ENCODE assay signal across 16 cellular contexts in genomic region chr14:79639638-79640037, GRCh38.
"Had no signal": no experiment of that assay in that cellular context is flagged by ENCODE, and none has a peak within 500 bp of the region (broad histone marks: within the 10 kb centered on the region; RNA-seq: fewer than 3 reads in every experiment).

No MANE protein-coding gene starts in this region.

- FAIRE-seq: colon, kidney had no signal

- H3K4me3 ChIP-seq: esophagus squamous epithelium, tibial artery, upper lobe of right lung, vagina had no signal

- DNase-seq: effector memory CD8-positive, alpha-beta T cell; esophagus squamous epithelium; foreskin fibroblast; kidney; left cardiac atrium; mesendoderm; naive thymus-derived CD4-positive, alpha-beta T cell; posterior cingulate gyrus; right cardiac atrium; stimulated activated CD4-positive, alpha-beta T cell treated with anti-CD3 and anti-CD28 coated beads, Interleukin-4, amount 100 ng/mL, for 1 hour; tibial artery; upper lobe of right lung had no signal

- H3K36me3 ChIP-seq: esophagus squamous epithelium, neutrophil, tibial artery, upper lobe of right lung, vagina had no signal

- H3K9me3 ChIP-seq: esophagus squamous epithelium, neutrophil, tibial artery, upper lobe of right lung, vagina had no signal

- ATAC-seq: effector memory CD8-positive, alpha-beta T cell; naive thymus-derived CD4-positive, alpha-beta T cell; right cardiac atrium; stimulated activated memory B cell treated with anti-CD40 and anti-IgM and Interleukin-4, amounts not matched to agents 10 μg/mL and 1 μg/mL and 100 μg/mL, for 72 hours; upper lobe of right lung had no signal

- H3K27me3 ChIP-seq: esophagus squamous epithelium, neutrophil, tibial artery, upper lobe of right lung, vagina had no signal

- H3K27ac ChIP-seq: esophagus squamous epithelium, neutrophil, tibial artery, upper lobe of right lung, vagina had no signal

- H3K4me1 ChIP-seq: esophagus squamous epithelium, tibial artery, upper lobe of right lung, vagina had no signal
